7 cellular contexts compared by ENCODE assay signal in the genomic region with DNA sequence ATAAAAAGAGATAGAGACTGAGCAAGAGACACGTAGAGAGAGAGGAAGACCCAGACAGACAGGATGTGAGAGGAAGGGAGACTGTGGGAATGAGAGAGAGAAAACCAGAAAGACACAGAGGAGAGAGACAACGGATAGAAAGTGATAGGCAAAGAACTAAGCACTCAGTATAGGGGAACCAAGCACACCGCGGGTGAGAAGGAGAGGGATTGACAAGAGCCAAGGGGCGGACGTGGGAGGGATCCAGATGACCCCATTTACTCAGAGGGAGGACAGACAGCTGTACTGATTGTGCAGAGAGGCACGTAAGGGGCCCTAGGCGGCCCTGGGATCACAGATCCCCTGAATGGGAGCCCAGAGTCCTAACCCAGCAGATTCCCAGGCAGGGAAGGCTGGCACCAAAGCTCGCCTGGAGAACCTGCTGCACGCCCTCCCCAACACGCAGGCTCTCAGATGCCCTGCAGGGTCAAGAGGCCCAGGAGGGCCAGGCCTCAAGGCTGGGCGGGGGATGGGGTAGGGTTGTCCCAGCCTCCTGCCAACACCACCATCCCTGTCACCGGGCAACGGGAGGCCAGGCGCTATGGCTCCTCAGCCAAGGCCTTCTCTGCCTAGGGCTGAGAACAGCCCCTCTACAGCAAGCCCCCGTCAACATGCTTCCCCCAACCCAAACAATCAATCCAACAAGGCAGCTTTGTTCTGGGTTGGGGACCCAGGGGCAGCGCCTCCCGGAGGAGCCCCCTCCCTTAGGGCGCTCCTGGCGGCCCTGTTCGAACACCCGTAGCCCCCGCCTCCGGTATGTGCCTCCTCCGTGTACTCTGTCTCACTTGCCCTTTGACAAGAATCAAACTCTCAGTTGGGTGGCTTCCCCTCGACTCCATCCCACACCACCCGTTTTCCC. TPM values are rescaled to one million over a fixed set of nuclear protein-coding genes. Genes with fewer than 3 reads are reported as not detected.
DNase-seq lines count a peak whose midpoint lies in the region; FAIRE-seq and TF ChIP-seq lines count a peak whose summit lies in the region.

No MANE protein-coding gene starts in this region.

- peak overlapping the region; percentile 92 for H3K4me3 Mint-ChIP-seq in nephron progenitor cell

- peak overlapping the region; percentile 93; the same call in 1 of the 2 replicates for H3K4me3 ChIP-seq in MM.1S (ENCODE audit: low read length)
- H3K4me3 ChIP-seq in duodenal mucosa (ENCODE audit: low read depth in 1 of 2, low read length in 2 of 2) = peak overlapping the region; percentile 94 to 97

- H3K27ac Mint-ChIP-seq in nephron progenitor cell = peak overlapping the region; percentile 87

- DNase-seq in GM12892 (ENCODE audit: insufficient read length) (no peak), MM.1S (no peak), nephron progenitor cell (peak; percentile 47), D341Med (ENCODE audit: low spot score) (no peak), SHP77 treated with DMSO at 0.1 percent for 48 hours (lab: John Stamatoyannopoulos, UW) (no peak)
- DNase-seq in activated CD4-positive, CD25-positive, alpha-beta regulatory T cell treated with anti-CD3 and anti-CD28 coated beads, Interleukin-2, amount 50 U/mL, for 72 hours = no peak

- H3K36me3 Mint-ChIP-seq in nephron progenitor cell (ENCODE audit: low read depth) = peaks cover 19% of the 10 kb centered on the region

- FAIRE-seq in GM12892 (lab: Jason Lieb, UNC) = peak; percentile 86

- TF ChIP-seq CTCF in MM.1S (IDR thresholded peaks at IDR 0.05; ENCODE audit: low read length) (no peak), nephron progenitor cell (IDR thresholded peaks at IDR 0.05) (no peak)

- peaks cover 63% of the 10 kb centered on the region for H3K27me3 Mint-ChIP-seq in nephron progenitor cell (ENCODE audit: low read depth, poor library complexity)

- peaks cover 51% of the 10 kb centered on the region for H3K4me1 Mint-ChIP-seq in nephron progenitor cell

- no peaks in the 10 kb centered on the region for H3K9me2 ChIP-seq in MM.1S (replicated peaks; ENCODE audit: insufficient read depth, low read length)

- 0 out of 2 replicates have a peak, but pooled peaks cover 2% of the 10 kb centered on the region for H3K36me3 ChIP-seq in MM.1S (replicated peaks; ENCODE audit: insufficient read depth, low read length)
- peaks cover 4 to 7% of the 10 kb centered on the region in 2 donors for H3K36me3 ChIP-seq in duodenal mucosa (ENCODE audit: control insufficient read depth in 1 of 2, insufficient read depth in 2 of 2, low read length in 2 of 2)

- H2AFZ ChIP-seq in MM.1S (ENCODE audit: low read length) = peak overlapping the region; percentile 87

- H3K27me3 ChIP-seq in MM.1S (replicated peaks; ENCODE audit: insufficient read depth, low read length) = peaks cover 25% of the 10 kb centered on the region
- peaks cover 4 to 8% of the 10 kb centered on the region in 2 donors for H3K27me3 ChIP-seq in duodenal mucosa (ENCODE audit: control insufficient read depth in 1 of 2, insufficient read depth in 2 of 2, low read length in 2 of 2)

- no peak for TF ChIP-seq POLR2A in GM12892 (IDR thresholded peaks at IDR 0.05; ENCODE audit: low read depth, low read length)

- H3K4me2 ChIP-seq in MM.1S (ENCODE audit: low read depth, low read length) = peak overlapping the region; percentile 94; the same call in 1 of the 2 replicates

- H3K4me1 ChIP-seq in MM.1S (ENCODE audit: low read length) = peaks cover 3% of the 10 kb centered on the region; the same call in 1 of the 2 replicates
- peaks cover 19 to 38% of the 10 kb centered on the region in 2 donors for H3K4me1 ChIP-seq in duodenal mucosa (ENCODE audit: control insufficient read depth in 1 of 2, insufficient read depth in 2 of 2, low read length in 2 of 2)

- no peaks in the 10 kb centered on the region for H3F3A ChIP-seq in MM.1S (ENCODE audit: insufficient read depth, low read length)

- no peaks in the 10 kb centered on the region for H4K20me1 ChIP-seq in MM.1S (ENCODE audit: insufficient read depth, low read length)

- H3K79me2 ChIP-seq in MM.1S (ENCODE audit: low read length) = peaks cover 9% of the 10 kb centered on the region; the same call in 1 of the 2 replicates

- H3K27ac ChIP-seq in MM.1S (ENCODE audit: low read length) (no peak overlapping the region), duodenal mucosa (ENCODE audit: low read depth, low read length) (no peak overlapping the region)

- no peaks in the 10 kb centered on the region for H3K9me3 Mint-ChIP-seq in nephron progenitor cell

- no peaks in the 10 kb centered on the region for H3K9me3 ChIP-seq in MM.1S (replicated peaks; ENCODE audit: insufficient read depth, low read length)
- H3K9me3 ChIP-seq in duodenal mucosa (ENCODE audit: control insufficient read depth in 1 of 2, low read length in 2 of 2) = no peaks in the 10 kb centered on the region

- H3K9ac ChIP-seq in MM.1S (ENCODE audit: low read length) = no peak overlapping the region
- H3K9ac ChIP-seq in duodenal mucosa (ENCODE audit: low read depth in 1 of 2, low read length in 2 of 2) = peak overlapping the region in 1 of 2 donors; percentile 27

RNA-seq across cellular contexts. Expression of a gene that starts 0.6 kb away (rescaled TPM):
- 21.0 TPM for polyA plus RNA-seq in GM12892 (2012; ENCODE audit: missing spikeins)

RNA-seq across cellular contexts. Expression of a gene that starts 1.4 kb away (rescaled TPM):
- 30.5 TPM for polyA plus RNA-seq in GM12892 (2012; ENCODE audit: missing spikeins)

RNA-seq across cellular contexts. Expression of a gene that starts 23.4 kb away (rescaled TPM):
- 56.6 TPM for polyA plus RNA-seq in GM12892 (2012; ENCODE audit: missing spikeins)

RNA-seq across cellular contexts. Expression of a gene that starts 23.7 kb away (rescaled TPM):
- polyA plus RNA-seq in GM12892 (2012; ENCODE audit: missing spikeins) = 82.7 TPM

RNA-seq across cellular contexts. Expression of a gene that starts 27.1 kb away (rescaled TPM):
- 0.93 TPM for polyA plus RNA-seq in GM12892 (2012; ENCODE audit: missing spikeins)
